Comparison of ENCODE assay signal across 8 cellular contexts in genomic region chrX:153922932-153923857, GRCh38. TPM values are rescaled to one million over a fixed set of nuclear protein-coding genes. Genes with fewer than 3 reads are reported as not detected.
DNase-seq lines count a peak whose midpoint lies in the region; ATAC-seq lines count a peak whose summit lies in the region.

No MANE protein-coding gene starts in this region.

- intact Hi-C loops in activated naive CD4-positive, alpha-beta T cell treated with anti-CD3 and anti-CD28 coated beads for 36 hours (cut with micrococcal nuclease): no loop called here

- peaks cover 24% of the 10 kb centered on the region for H3K36me3 Mint-ChIP-seq in activated naive CD4-positive, alpha-beta T cell treated with anti-CD3 and anti-CD28 coated beads for 36 hours (ENCODE audit: low read depth)
- peaks cover 10% of the 10 kb centered on the region for H3K36me3 Mint-ChIP-seq in memory B cell

- CTCF ChIA-PET in activated naive CD4-positive, alpha-beta T cell treated with anti-CD3 and anti-CD28 coated beads for 36 hours (lab: Charles Lee): interaction anchor here (0.6 to 10.6 kb wide), 7 partner anchors 9 to 156 kb away, joined by 3 to 82 read pairs (median 4); partner anchors contain the start of gene RENBP

- H3K9me3 Mint-ChIP-seq in activated naive CD4-positive, alpha-beta T cell treated with anti-CD3 and anti-CD28 coated beads for 36 hours: no peaks in the 10 kb centered on the region
- H3K9me3 Mint-ChIP-seq in memory B cell: no peaks in the 10 kb centered on the region

- H3K4me3 Mint-ChIP-seq in activated naive CD4-positive, alpha-beta T cell treated with anti-CD3 and anti-CD28 coated beads for 36 hours: peak overlapping the region; percentile 92
- peak overlapping the region; percentile 98 for H3K4me3 Mint-ChIP-seq in memory B cell

- DNase-seq in activated naive CD4-positive, alpha-beta T cell treated with anti-CD3 and anti-CD28 coated beads for 36 hours: no peak
- DNase-seq in activated naive CD4-positive, alpha-beta T cell treated with Interleukin-2 at 50 U/mL for 16 hours: no peak
- DNase-seq in NCI-H82 treated with DMSO at 0.1 percent for 48 hours (lab: John Stamatoyannopoulos, UW; ENCODE audit: unreplicated experiment): peak; percentile 49
- DNase-seq in cerebellar cortex (ENCODE audit: low spot score): peak; percentile 84
- no peak for DNase-seq in memory B cell (ENCODE audit: low spot score in 2 of 2)
- DNase-seq in NCI-H526 treated with DMSO at 0.1 percent for 48 hours (lab: John Stamatoyannopoulos, UW): no peak
- no peak for DNase-seq in NCI-H187 treated with DMSO at 0.1 percent for 48 hours (lab: John Stamatoyannopoulos, UW)
- DNase-seq in kidney glomerular epithelial cell (lab: John Stamatoyannopoulos, UW): no peak

- no peak for ATAC-seq in memory B cell (ENCODE audit: low read depth)

- no peaks in the 10 kb centered on the region for H3K27me3 Mint-ChIP-seq in activated naive CD4-positive, alpha-beta T cell treated with anti-CD3 and anti-CD28 coated beads for 36 hours (ENCODE audit: low read depth)
- no peaks in the 10 kb centered on the region for H3K27me3 Mint-ChIP-seq in memory B cell

- peak overlapping the region; percentile 98 for H3K27ac Mint-ChIP-seq in activated naive CD4-positive, alpha-beta T cell treated with anti-CD3 and anti-CD28 coated beads for 36 hours
- no peak overlapping the region for H3K27ac Mint-ChIP-seq in memory B cell

- H3K4me1 Mint-ChIP-seq in activated naive CD4-positive, alpha-beta T cell treated with anti-CD3 and anti-CD28 coated beads for 36 hours (ENCODE audit: low read depth): peaks cover 22% of the 10 kb centered on the region
- peaks cover 17% of the 10 kb centered on the region for H3K4me1 Mint-ChIP-seq in memory B cell

RNA-seq across cellular contexts. Expression of gene ARHGAP4, which starts 2.9 kb away (rescaled TPM):
- 100 to 1,000 TPM; 154 to 161 TPM for total RNA-seq in activated naive CD4-positive, alpha-beta T cell treated with anti-CD3 and anti-CD28 coated beads for 36 hours

RNA-seq across cellular contexts. Expression of gene NAA10, which starts 11.6 kb away (rescaled TPM):
- 100 to 1,000 TPM; 120 to 121 TPM for total RNA-seq in activated naive CD4-positive, alpha-beta T cell treated with anti-CD3 and anti-CD28 coated beads for 36 hours

RNA-seq across cellular contexts. Expression of gene AVPR2, which starts 18.7 kb away (rescaled TPM):
- total RNA-seq in activated naive CD4-positive, alpha-beta T cell treated with anti-CD3 and anti-CD28 coated beads for 36 hours: not detected

RNA-seq across cellular contexts. Expression of gene RENBP, which starts 21.2 kb away (rescaled TPM):
- 10 to 100 TPM; 11.3 to 13.1 TPM for total RNA-seq in activated naive CD4-positive, alpha-beta T cell treated with anti-CD3 and anti-CD28 coated beads for 36 hours

RNA-seq across cellular contexts. Expression of gene L1CAM, which starts 37.2 kb away (rescaled TPM):
- under 1 TPM; 0.40 to 0.57 TPM for total RNA-seq in activated naive CD4-positive, alpha-beta T cell treated with anti-CD3 and anti-CD28 coated beads for 36 hours

Comparison
In these comparisons a context has a peak if more than half of its experiments do, and no peak if none do; other contexts are left out.
1. DNase-seq: peak in NCI-H82 treated with DMSO at 0.1 percent for 48 hours (single experiment) and cerebellar cortex (single experiment); none in activated naive CD4-positive, alpha-beta T cell treated with anti-CD3 and anti-CD28 coated beads for 36 hours (single experiment), activated naive CD4-positive, alpha-beta T cell treated with Interleukin-2 at 50 U/mL for 16 hours (single experiment), memory B cell (0 of 2), NCI-H526 treated with DMSO at 0.1 percent for 48 hours (single experiment), NCI-H187 treated with DMSO at 0.1 percent for 48 hours (single experiment) and kidney glomerular epithelial cell (single experiment).